Comparison of ENCODE assay signal across 16 cellular contexts in genomic region chr10:129523723-129524316, GRCh38. TPM values are rescaled to one million over a fixed set of nuclear protein-coding genes. Genes with fewer than 3 reads are reported as not detected.
DNase-seq lines count a peak whose midpoint lies in the region; ATAC-seq and TF ChIP-seq lines count a peak whose summit lies in the region.
"Had no signal": no experiment of that assay in that cellular context is flagged by ENCODE, and none has a peak within 500 bp of the region (broad histone marks: within the 10 kb centered on the region; RNA-seq: fewer than 3 reads in every experiment).

No MANE protein-coding gene starts in this region.

- 79 to 91% (median 83%) methylated on average over 11 of the region's 11 CpGs for WGBS in stomach, 5 donors

- H3K9me3 ChIP-seq in BLaER1 (peaks cover 31% of the 10 kb centered on the region), stomach (peaks cover 0 to 5% (median 2%) of the 10 kb centered on the region in 4 donors)
- peaks cover 10 to 33% (median 24%) of the 10 kb centered on the region in 11 experiments; a peak in 20 of 22 replicates for H3K9me3 ChIP-seq in BLaER1 treated with 17β-estradiol and CSF1 and Interleukin-3, amounts not matched to agents 10 nM and 100 nM (replicated peaks in 1 of 11)
- H3K9me3 ChIP-seq: BE2C had no signal

- H3K36me3 ChIP-seq in BLaER1, result peaks cover 40% of the 10 kb centered on the region
- H3K36me3 ChIP-seq in BLaER1 treated with 17β-estradiol and CSF1 and Interleukin-3, amounts not matched to agents 10 nM and 100 nM, result peaks cover 6 to 31% (median 22%) of the 10 kb centered on the region in 11 experiments; a peak in 18 of 22 replicates
- peaks cover 0 to 9% (median 3%) of the 10 kb centered on the region in 4 donors for H3K36me3 ChIP-seq in stomach
- H3K36me3 ChIP-seq: BE2C had no signal

- peak overlapping the region; percentile 19; the same call in 1 of the 2 replicates for H3K9ac ChIP-seq in BLaER1
- no peak overlapping the region for H3K9ac ChIP-seq in BLaER1 treated with 17β-estradiol and CSF1 and Interleukin-3, amounts not matched to agents 10 nM and 100 nM
- H3K9ac ChIP-seq: GM23248 had no signal

- peak; percentile 44 for ATAC-seq in left lobe of liver
- ATAC-seq in omental fat pad (ENCODE audit: low FRiP score), result no peak
- ATAC-seq: HCT116 had no signal

- H3K27ac ChIP-seq in BLaER1, result peak overlapping the region; percentile 65; the same call in 1 of the 2 replicates
- H3K27ac ChIP-seq in BLaER1 treated with 17β-estradiol and CSF1 and Interleukin-3, amounts not matched to agents 10 nM and 100 nM, result peak overlapping the region in 2 of 11 experiments; percentile 1 to 50; a peak in 2 of 22 replicates
- H3K27ac ChIP-seq in stomach, result no peak overlapping the region
- H3K27ac ChIP-seq: GM23248 had no signal

- no peak for TF ChIP-seq POLR2A in stomach (IDR thresholded peaks at IDR 0.05)

- DNase-seq in left lobe of liver (ENCODE audit: low spot score), result no peak
- DNase-seq in stomach, result peak; percentile 21
- DNase-seq in UCSD-AML1 (lab: John Stamatoyannopoulos, UW; ENCODE audit: unreplicated experiment), result no peak
- no peak for DNase-seq in stimulated activated CD4-positive, alpha-beta T cell treated with anti-CD3 and anti-CD28 coated beads, Interleukin-2, amount 100 ng/mL, for 48 hours
- no peak for DNase-seq in omental fat pad (ENCODE audit: low spot score)
- DNase-seq: ACHN; BE2C; CD4-positive, alpha-beta memory T cell; DMS153; DMS79; GDM1; GM23248; HFFc6 had no signal

- intact Hi-C loops in stomach (cut with DNase I; ENCODE audit: low total_unique reads), result no loop called here

- H4K20me1 ChIP-seq in BLaER1, result 0 out of 2 replicates have a peak, but pooled peaks cover 4% of the 10 kb centered on the region
- peaks cover 0 to 33% (median 12%) of the 10 kb centered on the region in 11 experiments; a peak in 11 of 22 replicates for H4K20me1 ChIP-seq in BLaER1 treated with 17β-estradiol and CSF1 and Interleukin-3, amounts not matched to agents 10 nM and 100 nM

- H3K4me2 ChIP-seq in BLaER1, result peak overlapping the region; percentile 86
- H3K4me2 ChIP-seq in BLaER1 treated with 17β-estradiol and CSF1 and Interleukin-3, amounts not matched to agents 10 nM and 100 nM, result peak overlapping the region in 10 of 11 experiments; percentile 41 to 88 (median 70); a peak in 20 of 22 replicates

- no peak for TF ChIP-seq EP300 in stomach (IDR thresholded peaks at IDR 0.05)

- no peak overlapping the region for H3K4me3 ChIP-seq in BLaER1
- H3K4me3 ChIP-seq in BLaER1 treated with 17β-estradiol and CSF1 and Interleukin-3, amounts not matched to agents 10 nM and 100 nM, result no peak overlapping the region
- no peak overlapping the region for H3K4me3 ChIP-seq in stomach
- H3K4me3 ChIP-seq: GM23248 had no signal

- TF ChIP-seq CTCF in stomach (IDR thresholded peaks at IDR 0.05) (no peak), omental fat pad (IDR thresholded peaks at IDR 0.05) (no peak)

- H3K27me3 ChIP-seq in BLaER1 (no peaks in the 10 kb centered on the region), stomach (no peaks in the 10 kb centered on the region)
- no peaks in the 10 kb centered on the region for H3K27me3 ChIP-seq in BLaER1 treated with 17β-estradiol and CSF1 and Interleukin-3, amounts not matched to agents 10 nM and 100 nM
- H3K27me3 ChIP-seq: BE2C had no signal

- peaks cover 65% of the 10 kb centered on the region for H3K4me1 ChIP-seq in BLaER1
- H3K4me1 ChIP-seq in BLaER1 treated with 17β-estradiol and CSF1 and Interleukin-3, amounts not matched to agents 10 nM and 100 nM, result peaks cover 17 to 70% (median 57%) of the 10 kb centered on the region in 10 experiments
- H3K4me1 ChIP-seq in stomach, result peaks cover 0 to 19% (median 0%) of the 10 kb centered on the region in 4 donors
- H3K4me1 ChIP-seq: BE2C had no signal

RNA-seq across cellular contexts. Expression of gene MGMT, which starts 56.8 kb away (rescaled TPM):
- total RNA-seq in left lobe of liver (58.5 TPM), stomach (10 to 100 TPM in 3 of 5 donors, 1 to 10 TPM in 2; 1.2 to 37.8 (median 18.3) TPM), omental fat pad (10 to 100 TPM; 27.3 to 56.6 (median 35.4) TPM)
- polyA plus RNA-seq in stomach, result 10 to 100 TPM; 17.8 to 31.3 (median 24.3) TPM
